In genomic region chr1:233319272-233319671, GRCh38 we compare ENCODE assay signal across 17 cellular contexts.
"Had no signal": no experiment of that assay in that cellular context is flagged by ENCODE, and none has a peak within 500 bp of the region (broad histone marks: within the 10 kb centered on the region; RNA-seq: fewer than 3 reads in every experiment).

No MANE protein-coding gene starts in this region.

- DNase-seq: effector CD4-positive, alpha-beta T cell; endodermal cell; erythroblast; foreskin keratinocyte; kidney; left cardiac atrium; left ventricle myocardium inferior; lower lobe of right lung; natural killer cell; posterior cingulate gyrus; sigmoid colon; stimulated activated CD4-positive, alpha-beta T cell treated with anti-CD3 and anti-CD28 coated beads, Interleukin-2, amount 100 ng/mL, for 24 hours; stimulated activated CD4-positive, alpha-beta T cell treated with anti-CD3 and anti-CD28 coated beads, Interleukin-4, amount 100 ng/mL, for 4 hours; stimulated activated naive B cell treated with anti-CD40 and anti-IgM and Interleukin-4, amounts not matched to agents 10 μg/mL and 1 μg/mL and 100 μg/mL, for 72 hours; stimulated activated naive CD8-positive, alpha-beta T cell treated with anti-CD3 and anti-CD28 coated beads, Interleukin-15, amount 100 ng/mL, for 72 hours; testis; upper lobe of right lung had no signal
